Comparison of ENCODE assay signal across 1 cellular context in the genomic region with DNA sequence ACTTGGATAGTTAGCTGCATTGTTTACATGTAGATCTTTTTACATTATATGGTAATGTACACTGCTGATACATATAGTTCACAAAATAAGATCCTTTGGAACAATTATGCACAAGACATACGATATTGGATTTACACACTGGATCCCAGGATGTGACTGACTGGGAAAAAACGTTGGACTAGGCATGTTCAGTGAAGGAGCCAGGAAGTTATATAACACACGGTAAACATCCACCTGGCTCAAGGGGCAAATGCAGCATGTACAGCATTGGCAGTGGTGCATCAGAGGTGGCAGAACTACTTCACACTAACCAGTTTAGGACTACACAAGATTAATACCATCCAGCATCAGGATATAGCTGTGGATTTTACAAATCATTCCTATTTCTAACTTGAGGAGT. TPM values are rescaled to one million over a fixed set of nuclear protein-coding genes. Genes with fewer than 3 reads are reported as not detected.
"Had no signal": no experiment of that assay in that cellular context is flagged by ENCODE, and none has a peak within 500 bp of the region (broad histone marks: within the 10 kb centered on the region; RNA-seq: fewer than 3 reads in every experiment).

No MANE protein-coding gene starts in this region.

RNA-seq across cellular contexts. Expression of gene FREM1, which starts 10.6 kb away (rescaled TPM):
- polyA plus RNA-seq: IMR-90 had no signal
